In genomic region chr1:28010979-28011378, GRCh38 we compare ENCODE assay signal across 17 cellular contexts. TPM values are rescaled to one million over a fixed set of nuclear protein-coding genes. Genes with fewer than 3 reads are reported as not detected.
DNase-seq lines count a peak whose midpoint lies in the region; TF ChIP-seq lines count a peak whose summit lies in the region.
"Had no signal": no experiment of that assay in that cellular context is flagged by ENCODE, and none has a peak within 500 bp of the region (broad histone marks: within the 10 kb centered on the region; RNA-seq: fewer than 3 reads in every experiment).

No MANE protein-coding gene starts in this region.

- DNase-seq in HCEC 1CT (peak; percentile 50), SK-N-SH (no peak), fibroblast of the aortic adventitia (ENCODE audit: low read depth) (peak; percentile 13), mesenchymal stem cell (peak; percentile 33), NCI-H748 treated with DMSO at 0.1 percent for 48 hours (lab: John Stamatoyannopoulos, UW) (no peak), activated gamma-delta T cell (lab: John Stamatoyannopoulos, UW) (no peak), LoVo (ENCODE audit: low spot score) (no peak)
- DNase-seq: C1 segment of cervical spinal cord, DMS79 treated with DMSO at 0.1 percent for 48 hours, GDM1, MV-4-11, NCI-H1417, NCI-H1930, NCI-H510A had no signal

- no peaks in the 10 kb centered on the region for H3K9me3 ChIP-seq in SK-N-SH
- H3K9me3 ChIP-seq in mesenchymal stem cell (ENCODE audit: control insufficient read depth, low read length): no peaks in the 10 kb centered on the region

- TF ChIP-seq CTCF in SK-N-SH (IDR thresholded peaks at IDR 0.05): no peak
- no peak for TF ChIP-seq CTCF in fibroblast of the aortic adventitia (IDR thresholded peaks at IDR 0.05; ENCODE audit: insufficient read depth, low read length)

- no peak overlapping the region for H3K14ac ChIP-seq in mesenchymal stem cell (ENCODE audit: low read length in 2 of 2)

- H3K4me2 ChIP-seq in SK-N-SH (no peak overlapping the region), mesenchymal stem cell (ENCODE audit: low read length, poor library complexity, severe bottlenecking) (no peak overlapping the region)
- H3K4me2 ChIP-seq: GM23338 had no signal

- no peak for TF ChIP-seq RAD21 in SK-N-SH (IDR thresholded peaks at IDR 0.05; ENCODE audit: low read length)

- H3K4me3 ChIP-seq in SK-N-SH (ENCODE audit: low read depth in 2 of 2, low read length in 1 of 2): no peak overlapping the region
- no peak overlapping the region for H3K4me3 ChIP-seq in fibroblast of the aortic adventitia (ENCODE audit: low read depth, low read length)
- H3K4me3 ChIP-seq in mesenchymal stem cell (ENCODE audit: insufficient read depth in 1 of 2, low read depth in 1 of 2, low read length in 2 of 2): no peak overlapping the region
- H3K4me3 ChIP-seq: GM12878, GM23338 had no signal

- H3K79me2 ChIP-seq in SK-N-SH (ENCODE audit: insufficient read depth): peaks cover under 1% of the 10 kb centered on the region; the same call in 1 of the 2 replicates

- H3K4ac ChIP-seq in mesenchymal stem cell (ENCODE audit: low read depth in 1 of 2, low read length in 2 of 2): no peak overlapping the region

- no peak overlapping the region for H2BK15ac ChIP-seq in mesenchymal stem cell (ENCODE audit: low read depth, poor library complexity, severe bottlenecking)

- peaks cover 10% of the 10 kb centered on the region for H3K79me1 ChIP-seq in mesenchymal stem cell (replicated peaks; ENCODE audit: low read length, poor library complexity, severe bottlenecking)

- no peak overlapping the region for H2BK120ac ChIP-seq in mesenchymal stem cell (ENCODE audit: low read depth, low read length)

- H2BK5ac ChIP-seq in mesenchymal stem cell (ENCODE audit: low read depth, low read length, poor library complexity, severe bottlenecking): no peak overlapping the region

- H4K8ac ChIP-seq in mesenchymal stem cell (ENCODE audit: low read length): no peak overlapping the region

- no peak for TF ChIP-seq EP300 in SK-N-SH (IDR thresholded peaks at IDR 0.05; ENCODE audit: borderline replicate concordance in 1 of 2, low read depth in 1 of 2, low read length in 1 of 2)

- peaks cover 12% of the 10 kb centered on the region for H3F3A ChIP-seq in SK-N-SH (replicated peaks; ENCODE audit: insufficient read depth)

- 88% methylated on average over 1 of the region's 1 CpG for WGBS in SK-N-SH (ENCODE audit: low lambda C conversion rate)
- 92% methylated on average over 1 of the region's 1 CpG for WGBS in mesenchymal stem cell

- no peak overlapping the region for H2BK12ac ChIP-seq in mesenchymal stem cell (ENCODE audit: low read length in 2 of 2)

- H4K91ac ChIP-seq in mesenchymal stem cell (ENCODE audit: low read length): no peak overlapping the region

- no peaks in the 10 kb centered on the region for H3K4me1 ChIP-seq in SK-N-SH (ENCODE audit: control insufficient read depth in 1 of 2, insufficient read depth in 2 of 2, low read depth in 1 of 2, low read length in 1 of 2)
- H3K4me1 ChIP-seq in mesenchymal stem cell (ENCODE audit: control insufficient read depth, insufficient read depth, low read depth, low read length): no peaks in the 10 kb centered on the region

- H3K23ac ChIP-seq in mesenchymal stem cell (ENCODE audit: low read length in 2 of 2): no peak overlapping the region

- H2AFZ ChIP-seq in SK-N-SH (ENCODE audit: low read depth): no peak overlapping the region
- no peak overlapping the region for H2AFZ ChIP-seq in mesenchymal stem cell (ENCODE audit: low read depth, low read length)
- H2AFZ ChIP-seq: GM23338 had no signal

- H3K27ac ChIP-seq in SK-N-SH (ENCODE audit: low read depth in 2 of 2, low read length in 1 of 2): peak overlapping the region in 1 of 2 experiments; percentile 54; a peak in 1 of 4 replicates
- no peak overlapping the region for H3K27ac ChIP-seq in mesenchymal stem cell (ENCODE audit: low read length, poor library complexity, severe bottlenecking)

- CTCF ChIA-PET in SK-N-SH (lab: Yijun Ruan, JAX): no interaction called here

- H3K36me3 ChIP-seq in SK-N-SH (replicated peaks in 1 of 2; ENCODE audit: control insufficient read depth in 1 of 2, insufficient read depth in 2 of 2, low read length in 1 of 2): peaks cover 39 to 63% of the 10 kb centered on the region in 2 experiments
- peaks cover 18 to 61% of the 10 kb centered on the region in 2 experiments for H3K36me3 ChIP-seq in mesenchymal stem cell (ENCODE audit: control insufficient read depth in 1 of 2, insufficient read depth in 2 of 2, low read depth in 1 of 2, low read length in 2 of 2)

- POLR2A ChIA-PET in SK-N-SH (lab: Yijun Ruan, JAX): no interaction called here

- H3K9ac ChIP-seq in SK-N-SH: no peak overlapping the region
- H3K9ac ChIP-seq in mesenchymal stem cell (ENCODE audit: low read length): no peak overlapping the region

- no peaks in the 10 kb centered on the region for H4K20me1 ChIP-seq in SK-N-SH (ENCODE audit: insufficient read depth)

- H3K18ac ChIP-seq in mesenchymal stem cell (ENCODE audit: low read depth in 1 of 2, low read length in 2 of 2): no peak overlapping the region

- H3K9me2 ChIP-seq in SK-N-SH: no peaks in the 10 kb centered on the region

- H3K27me3 ChIP-seq in SK-N-SH (ENCODE audit: insufficient read depth) (no peaks in the 10 kb centered on the region), mesenchymal stem cell (ENCODE audit: control insufficient read depth in 1 of 2, insufficient read depth in 1 of 2, low read length in 2 of 2) (no peaks in the 10 kb centered on the region)

- H2AK5ac ChIP-seq in mesenchymal stem cell (ENCODE audit: low read length, severe bottlenecking): no peak overlapping the region

TF ChIP-seq in SK-N-SH, 30 proteins besides CTCF, POLR2A, EP300 and RAD21:
- TF ChIP-seq NRF1 (IDR thresholded peaks at IDR 0.05; ENCODE audit: low read depth, low read length) (no peak), FOSL2 (IDR thresholded peaks at IDR 0.05; ENCODE audit: borderline replicate concordance, low read depth) (peak; percentile 8; the same call in 1 of the 2 replicates), TCF12 (IDR thresholded peaks at IDR 0.05) (peak; percentile 27; the same call in 1 of the 2 replicates)

RNA-seq across cellular contexts. Expression of gene XKR8, which starts 51.2 kb away (rescaled TPM):
- polyA plus RNA-seq in SK-N-SH (2012; rRNA removed): 0.02 TPM in 1 of 2 replicates, not detected in the other
- polyA plus RNA-seq in SK-N-SH (2012; cell fraction: cytosol; rRNA removed): 0.01 and 0.03 TPM in 2 replicates
- 0.07 and 0.19 TPM in 2 replicates for polyA plus RNA-seq in SK-N-SH (2012; cell fraction: nucleus; rRNA removed)
- 4.9 and 5.9 TPM in 2 replicates for total RNA-seq in fibroblast of the aortic adventitia (ENCODE audit: low replicate concordance)
- 12.0 TPM for polyA plus RNA-seq in mesenchymal stem cell (2013, experiment 1 of 2)
- polyA plus RNA-seq in mesenchymal stem cell (2013, experiment 2 of 2): 12.6 TPM
- total RNA-seq: SK-MEL-5 had no signal

Comparison
In these comparisons a context has a peak if more than half of its experiments do, and no peak if none do; other contexts are left out.
1. DNase-seq: peak in HCEC 1CT (single experiment), fibroblast of the aortic adventitia (single experiment) and mesenchymal stem cell (single experiment); none in SK-N-SH (single experiment), NCI-H748 treated with DMSO at 0.1 percent for 48 hours (single experiment), activated gamma-delta T cell (single experiment) and LoVo (single experiment).